In genomic region chr11:102630598-102631448, GRCh38 we compare ENCODE assay signal across 18 cellular contexts. TPM values are rescaled to one million over a fixed set of nuclear protein-coding genes. Genes with fewer than 3 reads are reported as not detected.
"Had no signal": no experiment of that assay in that cellular context is flagged by ENCODE, and none has a peak within 500 bp of the region (broad histone marks: within the 10 kb centered on the region; RNA-seq: fewer than 3 reads in every experiment).

No MANE protein-coding gene starts in this region.

- DNase-seq: activated CD4-positive, CD25-positive, alpha-beta regulatory T cell treated with anti-CD3 and anti-CD28 coated beads, Interleukin-2, amount 50 U/mL, for 72 hours; activated naive CD4-positive, alpha-beta T cell treated with anti-CD3 and anti-CD28 coated beads, Interleukin-2, amount 10 ng/mL, durations not matched to agents 7 days and 5 days; activated T-cell treated with anti-CD3 and anti-CD28 coated beads, Interleukin-2, amount 50 U/mL, for 24 hours; islet precursor cell; mammary epithelial cell; naive thymus-derived CD4-positive, alpha-beta T cell; stimulated activated CD4-positive, alpha-beta T cell treated with anti-CD3 and anti-CD28 coated beads, Interleukin-4, amount 100 ng/mL, for 4 hours; stimulated activated CD8-positive, alpha-beta memory T cell treated with anti-CD3 and anti-CD28 coated beads, Interleukin-4, amount 100 ng/mL, for 48 hours; stimulated activated naive CD8-positive, alpha-beta T cell treated with anti-CD3 and anti-CD28 coated beads, Interleukin-15, Interleukin-2, amounts not matched to agents 100 U/mL and 50 U/mL, for 24 hours; T-helper 9 cell; trophoblast cell had no signal

- H3K9me3 Mint-ChIP-seq: activated naive CD4-positive, alpha-beta T cell treated with anti-CD3 and anti-CD28 coated beads, Interleukin-2, amount 10 ng/mL, durations not matched to agents 7 days and 5 days; activated T-cell treated with anti-CD3 and anti-CD28 coated beads, Interleukin-2, amount 50 U/mL, for 24 hours had no signal

- ATAC-seq: naive thymus-derived CD4-positive, alpha-beta T cell; stimulated activated naive CD8-positive, alpha-beta T cell treated with anti-CD3 and anti-CD28 coated beads, Interleukin-15, Interleukin-2, amounts not matched to agents 100 U/mL and 50 U/mL, for 24 hours had no signal

- H3K27ac ChIP-seq: ascending aorta, breast epithelium, epithelial cell of prostate, neutrophil, skin epidermis had no signal

- H3K27me3 ChIP-seq: ascending aorta, breast epithelium, neutrophil had no signal

- H3K9me3 ChIP-seq: ascending aorta, breast epithelium, neutrophil had no signal

- H3K27ac Mint-ChIP-seq: activated naive CD4-positive, alpha-beta T cell treated with anti-CD3 and anti-CD28 coated beads, Interleukin-2, amount 10 ng/mL, durations not matched to agents 7 days and 5 days; activated T-cell treated with anti-CD3 and anti-CD28 coated beads, Interleukin-2, amount 50 U/mL, for 24 hours; naive thymus-derived CD4-positive, alpha-beta T cell had no signal

- H3K36me3 ChIP-seq: ascending aorta, breast epithelium, neutrophil had no signal

- H3K36me3 Mint-ChIP-seq: activated naive CD4-positive, alpha-beta T cell treated with anti-CD3 and anti-CD28 coated beads, Interleukin-2, amount 10 ng/mL, durations not matched to agents 7 days and 5 days; naive thymus-derived CD4-positive, alpha-beta T cell had no signal

- H3K4me1 ChIP-seq: ascending aorta, breast epithelium had no signal

- H3K4me3 Mint-ChIP-seq: activated naive CD4-positive, alpha-beta T cell treated with anti-CD3 and anti-CD28 coated beads, Interleukin-2, amount 10 ng/mL, durations not matched to agents 7 days and 5 days; activated T-cell treated with anti-CD3 and anti-CD28 coated beads, Interleukin-2, amount 50 U/mL, for 24 hours; naive thymus-derived CD4-positive, alpha-beta T cell had no signal

- H3K4me3 ChIP-seq: ascending aorta, breast epithelium, skin epidermis had no signal

- H3K4me1 Mint-ChIP-seq: activated naive CD4-positive, alpha-beta T cell treated with anti-CD3 and anti-CD28 coated beads, Interleukin-2, amount 10 ng/mL, durations not matched to agents 7 days and 5 days had no signal

RNA-seq across cellular contexts. Expression of gene MMP20, which starts 5.7 kb away (rescaled TPM):
- total RNA-seq: ascending aorta; chondrocyte; dermis microvascular lymphatic vessel endothelial cell; mammary epithelial cell; naive thymus-derived CD4-positive, alpha-beta T cell had no signal
- polyA plus RNA-seq: mammary epithelial cell; naive thymus-derived CD4-positive, alpha-beta T cell had no signal
